33 cellular contexts compared by ENCODE assay signal in genomic region chr22:47457509-47458300, GRCh38.
"Had no signal": no experiment of that assay in that cellular context is flagged by ENCODE, and none has a peak within 500 bp of the region (broad histone marks: within the 10 kb centered on the region; RNA-seq: fewer than 3 reads in every experiment).

No MANE protein-coding gene starts in this region.

- H3K27me3 ChIP-seq: adrenal gland, cardiac muscle cell, dorsolateral prefrontal cortex, esophagus squamous epithelium had no signal

- H3K4me3 ChIP-seq: adrenal gland, breast epithelium, cardiac muscle cell, coronary artery, dorsolateral prefrontal cortex, esophagus squamous epithelium had no signal

- H3K4me1 Mint-ChIP-seq: activated CD4-positive, alpha-beta T cell treated with anti-CD3 and anti-CD28 coated beads for 36 hours; activated CD4-positive, alpha-beta T cell treated with anti-CD3 and anti-CD28 coated beads, Interleukin-2, amount 10 ng/mL, durations not matched to agents 24 days and 14 days; activated CD8-positive, alpha-beta memory T cell treated with anti-CD3 and anti-CD28 coated beads, Interleukin-2, amount 10 ng/mL, durations not matched to agents 7 days and 5 days; activated naive CD4-positive, alpha-beta T cell treated with anti-CD3 and anti-CD28 coated beads, Interleukin-2, amount 50 U/mL, for 24 hours; activated naive CD8-positive, alpha-beta T cell treated with anti-CD3 and anti-CD28 coated beads for 36 hours; brain had no signal

- H3K36me3 ChIP-seq: adrenal gland, breast epithelium, cardiac muscle cell, esophagus squamous epithelium had no signal

- H3K4me1 ChIP-seq: adrenal gland, breast epithelium, esophagus squamous epithelium had no signal

- H3K27ac Mint-ChIP-seq: activated CD4-positive, alpha-beta memory T cell treated with anti-CD3 and anti-CD28 coated beads for 36 hours; activated CD4-positive, alpha-beta T cell treated with anti-CD3 and anti-CD28 coated beads for 36 hours; activated CD4-positive, alpha-beta T cell treated with anti-CD3 and anti-CD28 coated beads, Interleukin-2, amount 10 ng/mL, durations not matched to agents 24 days and 14 days; activated CD8-positive, alpha-beta memory T cell treated with anti-CD3 and anti-CD28 coated beads, Interleukin-2, amount 10 ng/mL, durations not matched to agents 7 days and 5 days; activated CD8-positive, alpha-beta T cell treated with anti-CD3 and anti-CD28 coated beads, Interleukin-2, amount 10 ng/mL, durations not matched to agents 7 days and 5 days; activated naive CD4-positive, alpha-beta T cell treated with anti-CD3 and anti-CD28 coated beads for 36 hours; activated naive CD4-positive, alpha-beta T cell treated with anti-CD3 and anti-CD28 coated beads, Interleukin-2, amount 50 U/mL, for 24 hours; activated naive CD8-positive, alpha-beta T cell treated with anti-CD3 and anti-CD28 coated beads for 36 hours; activated naive CD8-positive, alpha-beta T cell treated with anti-CD3 and anti-CD28 coated beads, Interleukin-2, amount 50 U/mL, for 24 hours; activated T-helper 1 cell treated with anti-CD3 and anti-CD28 coated beads, Interleukin-12 subunit alpha, Interleukin-12 subunit beta, Interleukin-2, Interleukin-4 antibody, amounts not matched to agents 30 ng/mL and 10 ng/mL and 1 ng/mL, durations not matched to agents 14 hours and 24 hours and 36 hours; activated T-helper 2 cell treated with anti-CD3 and anti-CD28 coated beads, Interferon-gamma antibody, Interleukin-2, Interleukin-4, amounts not matched to agents 10 μg/mL and 5 μg/mL and 100 μg/mL, durations not matched to agents 14 hours and 24 hours and 36 hours; brain; dendritic cell treated with granulocyte-macrophage colony-stimulating factor and Interleukin-4, amounts not matched to agents 40 ng/mL and 50 ng/mL, for 4 days had no signal

- H3K27ac ChIP-seq: adrenal gland, breast epithelium, cardiac muscle cell, coronary artery, dorsolateral prefrontal cortex, esophagus squamous epithelium had no signal

- H3K27me3 Mint-ChIP-seq: activated CD4-positive, alpha-beta memory T cell treated with anti-CD3 and anti-CD28 coated beads for 36 hours; activated CD4-positive, alpha-beta T cell treated with anti-CD3 and anti-CD28 coated beads, Interleukin-2, amount 10 ng/mL, durations not matched to agents 24 days and 14 days; activated CD8-positive, alpha-beta memory T cell treated with anti-CD3 and anti-CD28 coated beads, Interleukin-2, amount 10 ng/mL, durations not matched to agents 7 days and 5 days; activated naive CD4-positive, alpha-beta T cell treated with anti-CD3 and anti-CD28 coated beads, Interleukin-2, amount 50 U/mL, for 24 hours; activated naive CD8-positive, alpha-beta T cell treated with anti-CD3 and anti-CD28 coated beads for 36 hours; activated naive CD8-positive, alpha-beta T cell treated with anti-CD3 and anti-CD28 coated beads, Interleukin-2, amount 50 U/mL, for 24 hours; dendritic cell treated with granulocyte-macrophage colony-stimulating factor and Interleukin-4, amounts not matched to agents 40 ng/mL and 50 ng/mL, for 4 days had no signal

- H3K4me3 Mint-ChIP-seq: activated CD4-positive, alpha-beta memory T cell treated with anti-CD3 and anti-CD28 coated beads for 36 hours; activated CD4-positive, alpha-beta T cell treated with anti-CD3 and anti-CD28 coated beads for 36 hours; activated CD4-positive, alpha-beta T cell treated with anti-CD3 and anti-CD28 coated beads, Interleukin-2, amount 10 ng/mL, durations not matched to agents 24 days and 14 days; activated CD8-positive, alpha-beta memory T cell treated with anti-CD3 and anti-CD28 coated beads, Interleukin-2, amount 10 ng/mL, durations not matched to agents 7 days and 5 days; activated CD8-positive, alpha-beta T cell treated with anti-CD3 and anti-CD28 coated beads, Interleukin-2, amount 10 ng/mL, durations not matched to agents 7 days and 5 days; activated naive CD4-positive, alpha-beta T cell treated with anti-CD3 and anti-CD28 coated beads for 36 hours; activated naive CD4-positive, alpha-beta T cell treated with anti-CD3 and anti-CD28 coated beads, Interleukin-2, amount 50 U/mL, for 24 hours; activated naive CD8-positive, alpha-beta T cell treated with anti-CD3 and anti-CD28 coated beads for 36 hours; activated naive CD8-positive, alpha-beta T cell treated with anti-CD3 and anti-CD28 coated beads, Interleukin-2, amount 50 U/mL, for 24 hours; activated T-helper 1 cell treated with anti-CD3 and anti-CD28 coated beads, Interleukin-12 subunit alpha, Interleukin-12 subunit beta, Interleukin-2, Interleukin-4 antibody, amounts not matched to agents 30 ng/mL and 10 ng/mL and 1 ng/mL, durations not matched to agents 14 hours and 24 hours and 36 hours; brain; dendritic cell treated with granulocyte-macrophage colony-stimulating factor and Interleukin-4, amounts not matched to agents 40 ng/mL and 50 ng/mL, for 4 days; effector memory CD8-positive, alpha-beta T cell had no signal

- H3K36me3 Mint-ChIP-seq: activated CD4-positive, alpha-beta memory T cell treated with anti-CD3 and anti-CD28 coated beads for 36 hours; activated CD8-positive, alpha-beta memory T cell treated with anti-CD3 and anti-CD28 coated beads, Interleukin-2, amount 10 ng/mL, durations not matched to agents 7 days and 5 days; activated naive CD4-positive, alpha-beta T cell treated with anti-CD3 and anti-CD28 coated beads, Interleukin-2, amount 50 U/mL, for 24 hours; activated naive CD8-positive, alpha-beta T cell treated with anti-CD3 and anti-CD28 coated beads for 36 hours; brain had no signal

- DNase-seq: activated CD4-positive, alpha-beta memory T cell treated with anti-CD3 and anti-CD28 coated beads for 36 hours; activated CD4-positive, alpha-beta T cell treated with anti-CD3 and anti-CD28 coated beads for 36 hours; activated CD4-positive, alpha-beta T cell treated with anti-CD3 and anti-CD28 coated beads, Interleukin-2, amount 10 ng/mL, durations not matched to agents 24 days and 14 days; activated CD4-positive, CD25-positive, alpha-beta regulatory T cell; activated CD4-positive, CD25-positive, alpha-beta regulatory T cell treated with anti-CD3 and anti-CD28 coated beads, Interleukin-2, amount 50 U/mL, for 72 hours; activated CD8-positive, alpha-beta memory T cell treated with anti-CD3 and anti-CD28 coated beads, Interleukin-2, amount 10 ng/mL, durations not matched to agents 7 days and 5 days; activated CD8-positive, alpha-beta memory T cell treated with anti-CD3 and anti-CD28 coated beads, Interleukin-2, amount 50 U/mL, for 4 hours; activated CD8-positive, alpha-beta T cell treated with anti-CD3 and anti-CD28 coated beads, Interleukin-2, amount 10 ng/mL, durations not matched to agents 7 days and 5 days; activated effector memory CD4-positive, alpha-beta T cell treated with anti-CD3 and anti-CD28 coated beads, Interleukin-2, amount 50 U/mL, for 16 hours; activated naive CD4-positive, alpha-beta T cell treated with anti-CD3 and anti-CD28 coated beads for 36 hours; activated naive CD8-positive, alpha-beta T cell treated with anti-CD3 and anti-CD28 coated beads for 36 hours; activated naive CD8-positive, alpha-beta T cell treated with anti-CD3 and anti-CD28 coated beads, Interleukin-2, amount 50 U/mL, for 24 hours; activated T-cell treated with anti-CD3 and anti-CD28 coated beads, Interleukin-2, amount 50 U/mL, for 1 hour; activated T-cell treated with anti-CD3 and anti-CD28 coated beads, Interleukin-2, amount 50 U/mL, for 48 hours; adrenal gland; amygdala; aorta; central memory CD4-positive, alpha-beta T cell; cerebellar nuclear complex; dorsolateral prefrontal cortex; effector CD4-positive, alpha-beta T cell; effector memory CD8-positive, alpha-beta T cell; erythroblast; esophagus squamous epithelium; T-helper 2 cell had no signal

- ATAC-seq: activated CD4-positive, alpha-beta T cell treated with anti-CD3 and anti-CD28 coated beads for 36 hours; activated CD8-positive, alpha-beta memory T cell treated with anti-CD3 and anti-CD28 coated beads, Interleukin-2, amount 10 ng/mL, durations not matched to agents 7 days and 5 days; activated CD8-positive, alpha-beta T cell treated with anti-CD3 and anti-CD28 coated beads, Interleukin-2, amount 10 ng/mL, durations not matched to agents 7 days and 5 days; activated naive CD8-positive, alpha-beta T cell treated with anti-CD3 and anti-CD28 coated beads, Interleukin-2, amount 50 U/mL, for 24 hours; effector memory CD8-positive, alpha-beta T cell had no signal

- H3K9me3 ChIP-seq: adrenal gland had no signal
